20 cellular contexts compared by ENCODE assay signal in the genomic region with DNA sequence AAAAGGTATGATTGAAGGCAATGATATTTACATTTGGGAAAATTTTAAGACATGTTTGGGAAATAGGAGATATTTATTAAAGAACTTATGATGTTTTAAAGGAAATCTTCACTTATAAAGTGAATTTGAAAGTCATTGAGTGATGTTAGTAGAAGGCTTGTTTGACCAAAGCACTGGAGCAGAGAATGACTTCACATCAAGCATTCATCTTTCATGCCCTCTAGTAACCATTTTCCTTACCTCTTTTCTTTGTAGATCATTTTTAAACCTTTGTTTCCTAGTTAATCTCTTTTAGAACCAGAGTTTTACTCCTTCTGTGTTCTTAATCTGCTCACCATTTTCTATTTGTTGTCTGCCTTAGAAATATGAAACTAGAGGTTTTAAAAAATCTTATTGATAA.
A peak's percentile ranks its signal among the peaks of the same experiment; 100 is the strongest.
DNase-seq lines count a peak whose midpoint lies in the region; ATAC-seq, FAIRE-seq and TF ChIP-seq lines count a peak whose summit lies in the region.
"Had no signal": no experiment of that assay in that cellular context is flagged by ENCODE, and none has a peak within 500 bp of the region (broad histone marks: within the 10 kb centered on the region; RNA-seq: fewer than 3 reads in every experiment).

No MANE protein-coding gene starts in this region.

- TF ChIP-seq CTCF in DND-41 (IDR thresholded peaks at IDR 0.05; ENCODE audit: borderline replicate concordance, extremely low read depth, low read length, poor library complexity, severe bottlenecking) = no peak
- TF ChIP-seq CTCF in nephron (IDR thresholded peaks at IDR 0.05; ENCODE audit: unreplicated experiment in 3 of 3) = no peak
- TF ChIP-seq CTCF in foreskin fibroblast (IDR thresholded peaks at IDR 0.05; ENCODE audit: low read depth, low read length) = no peak

- no peak overlapping the region for H3K4me2 ChIP-seq in DND-41 (ENCODE audit: insufficient read depth, low read length)
- H3K4me2 ChIP-seq: GM23338 had no signal

- peak; percentile 62 for FAIRE-seq in islet of Langerhans (lab: Jason Lieb, UNC)
- FAIRE-seq: D721Med, GM12891, GM18507, H54 had no signal

- in situ Hi-C loops in Caki2 (cut with HindIII; ENCODE audit: low pct_unique_long_range_greater_than_20kb, low sequenced_read_pairs) = no loop called here

- no peaks in the 10 kb centered on the region for H3K27me3 ChIP-seq in DND-41 (ENCODE audit: insufficient read depth, low read length, poor library complexity)

- H3K79me2 ChIP-seq in DND-41 (ENCODE audit: insufficient read depth, low read length) = no peaks in the 10 kb centered on the region

- H4K20me1 ChIP-seq in DND-41 (ENCODE audit: insufficient read depth, low read length) = no peaks in the 10 kb centered on the region

- no peak overlapping the region for H3K4me3 Mint-ChIP-seq in nephron
- H3K4me3 Mint-ChIP-seq: CD4-positive, alpha-beta memory T cell; GM23338; HFFc6 had no signal

- no peak overlapping the region for H3K9ac ChIP-seq in DND-41 (ENCODE audit: low read depth, low read length)

- no peaks in the 10 kb centered on the region for H3K36me3 ChIP-seq in DND-41 (ENCODE audit: insufficient read depth, low read length)
- H3K36me3 ChIP-seq: HAP-1 had no signal

- H3K36me3 Mint-ChIP-seq in nephron (ENCODE audit: low read depth) = no peaks in the 10 kb centered on the region
- H3K36me3 Mint-ChIP-seq: CD4-positive, alpha-beta memory T cell had no signal

- 0 out of 2 replicates have a peak overlapping the region, but pooled peaks have one; percentile 1 for H2AFZ ChIP-seq in DND-41 (ENCODE audit: low read depth, low read length)
- H2AFZ ChIP-seq: GM23338 had no signal

- no peaks in the 10 kb centered on the region for H3K4me1 Mint-ChIP-seq in nephron
- H3K4me1 Mint-ChIP-seq: CD4-positive, alpha-beta memory T cell; GM23338 had no signal

- H3K9me3 ChIP-seq in DND-41 (ENCODE audit: insufficient read depth, low read length, severe bottlenecking) = no peaks in the 10 kb centered on the region
- H3K9me3 ChIP-seq: HAP-1 had no signal

- peak overlapping the region in 2 of 3 experiments; percentile 26 to 65 for H3K27ac Mint-ChIP-seq in nephron
- H3K27ac Mint-ChIP-seq: CD4-positive, alpha-beta memory T cell; GM23338; HFFc6 had no signal

- no peaks in the 10 kb centered on the region for H3K9me3 Mint-ChIP-seq in nephron
- H3K9me3 Mint-ChIP-seq: CD4-positive, alpha-beta memory T cell; GM23338 had no signal

- H3K4me3 ChIP-seq in DND-41 (ENCODE audit: low read depth in 1 of 2, low read length in 2 of 2) (no peak overlapping the region), foreskin fibroblast (ENCODE audit: low read depth in 1 of 2, low read length in 2 of 2) (no peak overlapping the region)
- H3K4me3 ChIP-seq: GM23338, HAP-1 had no signal

- DNase-seq in Caki2 (ENCODE audit: low read depth) (peak; percentile 59), DND-41 (no peak), foreskin fibroblast (no peak), occipital lobe (lab: John Stamatoyannopoulos, UW) (no peak), GDM1 (lab: John Stamatoyannopoulos, UW) (no peak)
- DNase-seq: C1 segment of cervical spinal cord; CD4-positive, alpha-beta memory T cell; COR-L47; DMS 273 treated with DMSO at 0.1 percent for 48 hours; EL; GF-D8; HFFc6 had no signal

- peaks cover 30% of the 10 kb centered on the region for H3K4me1 ChIP-seq in DND-41 (ENCODE audit: insufficient read depth, low read length)
- H3K4me1 ChIP-seq: HAP-1 had no signal

- no peak overlapping the region for H3K27ac ChIP-seq in DND-41 (ENCODE audit: low read length)

- no peak for ATAC-seq in DND-41 (ENCODE audit: insufficient read depth, low read depth)
- ATAC-seq: GM23338 had no signal

- no peaks in the 10 kb centered on the region for H3K27me3 Mint-ChIP-seq in nephron (ENCODE audit: low read depth)
